ENCODE assay signal across 12 cellular contexts in genomic region chr11:61417670-61418069, GRCh38. TPM values are rescaled to one million over a fixed set of nuclear protein-coding genes. Genes with fewer than 3 reads are reported as not detected.
DNase-seq lines count a peak whose midpoint lies in the region; ATAC-seq and TF ChIP-seq lines count a peak whose summit lies in the region.
"Had no signal": no experiment of that assay in that cellular context is flagged by ENCODE, and none has a peak within 500 bp of the region (broad histone marks: within the 10 kb centered on the region; RNA-seq: fewer than 3 reads in every experiment).

No MANE protein-coding gene starts in this region.

- H3K4me1 ChIP-seq in heart right ventricle (peaks cover 0 to 27% (median 19%) of the 10 kb centered on the region in 9 donors), sigmoid colon (no peaks in the 10 kb centered on the region)

- H3K36me3 Mint-ChIP-seq in activated CD8-positive, alpha-beta T cell treated with anti-CD3 and anti-CD28 coated beads for 36 hours (ENCODE audit: low read depth), result peaks cover 79% of the 10 kb centered on the region

- H3K27ac Mint-ChIP-seq in activated CD8-positive, alpha-beta T cell treated with anti-CD3 and anti-CD28 coated beads for 36 hours, result peak overlapping the region; percentile 74
- H3K27ac Mint-ChIP-seq: B cell had no signal

- no peak for TF ChIP-seq CTCF in activated CD8-positive, alpha-beta T cell treated with anti-CD3 and anti-CD28 coated beads for 36 hours (IDR thresholded peaks at IDR 0.05)
- TF ChIP-seq CTCF in heart right ventricle (IDR thresholded peaks at IDR 0.05), result no peak
- no peak for TF ChIP-seq CTCF in sigmoid colon (IDR thresholded peaks at IDR 0.05)

- no peaks in the 10 kb centered on the region for H3K27me3 Mint-ChIP-seq in activated CD8-positive, alpha-beta T cell treated with anti-CD3 and anti-CD28 coated beads for 36 hours
- H3K27me3 Mint-ChIP-seq: B cell had no signal

- no peaks in the 10 kb centered on the region for H3K9me3 Mint-ChIP-seq in activated CD8-positive, alpha-beta T cell treated with anti-CD3 and anti-CD28 coated beads for 36 hours

- DNase-seq in Right ventricle myocardium inferior (ENCODE audit: missing footprints) (no peak), cardiac septum (ENCODE audit: low spot score) (no peak), heart right ventricle (no peak), stromal cell of bone marrow (ENCODE audit: low read depth) (peak; percentile 37), glomerular visceral epithelial cell (ENCODE audit: extremely low spot score) (no peak), sigmoid colon (no peak)
- DNase-seq in activated CD8-positive, alpha-beta T cell treated with anti-CD3 and anti-CD28 coated beads for 36 hours, result no peak
- DNase-seq: effector CD4-positive, alpha-beta T cell; NCI-H1417 treated with DMSO at 0.1 percent for 48 hours; nucleus accumbens had no signal

- peaks cover 49% of the 10 kb centered on the region for H3K4me1 Mint-ChIP-seq in activated CD8-positive, alpha-beta T cell treated with anti-CD3 and anti-CD28 coated beads for 36 hours (ENCODE audit: low read depth)

- no peak for TF ChIP-seq POLR2A in sigmoid colon (IDR thresholded peaks at IDR 0.05)

- no peak for TF ChIP-seq EP300 in sigmoid colon (IDR thresholded peaks at IDR 0.05)

- H3K27me3 ChIP-seq in heart right ventricle, result no peaks in the 10 kb centered on the region
- no peaks in the 10 kb centered on the region for H3K27me3 ChIP-seq in sigmoid colon

- no peak overlapping the region for H3K4me3 ChIP-seq in heart right ventricle
- H3K4me3 ChIP-seq in sigmoid colon, result no peak overlapping the region

- H3K9me3 ChIP-seq in heart right ventricle (no peaks in the 10 kb centered on the region), sigmoid colon (no peaks in the 10 kb centered on the region)

- 26 to 38% methylated on average over 2 of the region's 2 CpGs for WGBS in heart right ventricle, 2 donors
- 70 to 74% methylated on average over 2 of the region's 2 CpGs for WGBS in sigmoid colon, 2 donors

- intact Hi-C loops in Right ventricle myocardium inferior (cut with DNase I), result no loop called here
- intact Hi-C loops in cardiac septum (cut with DNase I), result no loop called here
- intact Hi-C loops in activated CD8-positive, alpha-beta T cell treated with anti-CD3 and anti-CD28 coated beads for 36 hours (cut with micrococcal nuclease), result no loop called here
- intact Hi-C loops in heart right ventricle (cut with DNase I), result no loop called here
- intact Hi-C loops in sigmoid colon (cut with DNase I), result no loop called here

- H3K36me3 ChIP-seq in heart right ventricle, result peaks cover 5 to 100% (median 85%) of the 10 kb centered on the region in 9 donors
- peaks cover 44 to 100% (median 77%) of the 10 kb centered on the region in 4 donors for H3K36me3 ChIP-seq in sigmoid colon

- CTCF ChIA-PET in activated CD8-positive, alpha-beta T cell treated with anti-CD3 and anti-CD28 coated beads for 36 hours (lab: Charles Lee), result interaction anchor here (1.2 to 3.3 kb wide), 5 partner anchors 11 to 82 kb away, joined by 3 to 14 read pairs (median 4); no protein-coding TSS in a partner anchor

- ATAC-seq in Right ventricle myocardium inferior (peak; percentile 40), heart right ventricle (peak in 6 of 8 donors; percentile 9 to 77 (median 54)), GM21723 (IDR thresholded peaks at IDR 0.05; ENCODE audit: unreplicated experiment) (no peak)
- no peak for ATAC-seq in activated CD8-positive, alpha-beta T cell treated with anti-CD3 and anti-CD28 coated beads for 36 hours

- H3K4me3 Mint-ChIP-seq in activated CD8-positive, alpha-beta T cell treated with anti-CD3 and anti-CD28 coated beads for 36 hours, result no peak overlapping the region
- H3K4me3 Mint-ChIP-seq: B cell had no signal

- H3K27ac ChIP-seq in heart right ventricle, result peak overlapping the region in 5 of 10 donors; percentile 4 to 76 (median 17)
- H3K27ac ChIP-seq in sigmoid colon, result no peak overlapping the region

- POLR2A ChIA-PET in activated CD8-positive, alpha-beta T cell treated with anti-CD3 and anti-CD28 coated beads for 36 hours (lab: Charles Lee), result interaction anchor here (1.2 to 2.7 kb wide), 4 partner anchors 11 to 91 kb away, joined by 4 to 12 read pairs (median 8); partner anchors contain the start of genes CPSF7, CYB561A3, SDHAF2 and TMEM138

RNA-seq across cellular contexts. Expression of gene CPSF7, which starts 12.1 kb away (rescaled TPM):
- total RNA-seq in Right ventricle myocardium inferior (36.5 TPM), cardiac septum (40.1 TPM), heart right ventricle (10 to 100 TPM; 37.7 to 51.8 (median 43.3) TPM), sigmoid colon (10 to 100 TPM; 38.2 to 45.4 (median 42.0) TPM)
- total RNA-seq in activated CD8-positive, alpha-beta T cell treated with anti-CD3 and anti-CD28 coated beads for 36 hours, result 100 to 1,000 TPM in 1 of 2 experiments, 10 to 100 TPM in 1; 98.5 to 105 TPM
- polyA plus RNA-seq in heart right ventricle (10 to 100 TPM; 22.3 to 43.8 TPM), sigmoid colon (10 to 100 TPM; 18.0 to 48.4 (median 19.0) TPM)

RNA-seq across cellular contexts. Expression of gene SDHAF2, which starts 12.3 kb away (rescaled TPM):
- 36.8 TPM for total RNA-seq in Right ventricle myocardium inferior
- 27.9 TPM for total RNA-seq in cardiac septum
- total RNA-seq in activated CD8-positive, alpha-beta T cell treated with anti-CD3 and anti-CD28 coated beads for 36 hours, result 10 to 100 TPM; 33.6 to 35.3 TPM
- 10 to 100 TPM; 24.4 to 39.9 (median 32.7) TPM for total RNA-seq in heart right ventricle
- 10 to 100 TPM; 43.4 to 56.1 TPM for polyA plus RNA-seq in heart right ventricle
- total RNA-seq in sigmoid colon, result 10 to 100 TPM; 27.3 to 97.3 (median 61.2) TPM
- 10 to 100 TPM; 45.7 to 62.5 (median 61.7) TPM for polyA plus RNA-seq in sigmoid colon

RNA-seq across cellular contexts. Expression of gene TMEM216, which starts 25.3 kb away (rescaled TPM):
- total RNA-seq in Right ventricle myocardium inferior (4.6 TPM), cardiac septum (6.3 TPM), heart right ventricle (1 to 10 TPM; 2.9 to 6.8 (median 4.1) TPM), sigmoid colon (10 to 100 TPM in 3 of 4 donors, 1 to 10 TPM in 1; 6.9 to 17.6 (median 12.0) TPM)
- 1 to 10 TPM; 8.6 to 9.3 TPM for total RNA-seq in activated CD8-positive, alpha-beta T cell treated with anti-CD3 and anti-CD28 coated beads for 36 hours
- polyA plus RNA-seq in heart right ventricle (1 to 10 TPM; 6.3 to 8.3 TPM), sigmoid colon (10 to 100 TPM; 12.5 to 14.4 (median 14.1) TPM)

RNA-seq across cellular contexts. Expression of gene TMEM138, which starts 55.5 kb away (rescaled TPM):
- total RNA-seq in Right ventricle myocardium inferior (18.0 TPM), cardiac septum (17.9 TPM), heart right ventricle (10 to 100 TPM; 14.4 to 25.9 (median 17.6) TPM), sigmoid colon (10 to 100 TPM; 13.5 to 33.8 (median 21.0) TPM)
- total RNA-seq in activated CD8-positive, alpha-beta T cell treated with anti-CD3 and anti-CD28 coated beads for 36 hours, result 10 to 100 TPM; 38.6 to 47.0 TPM
- polyA plus RNA-seq in heart right ventricle (10 to 100 TPM; 28.0 to 35.3 TPM), sigmoid colon (10 to 100 TPM; 12.6 to 39.9 (median 19.4) TPM)

RNA-seq across cellular contexts. Expression of gene CYB561A3, which starts 56.0 kb away (rescaled TPM):
- total RNA-seq in Right ventricle myocardium inferior (14.6 TPM), cardiac septum (11.2 TPM), heart right ventricle (10 to 100 TPM in 5 of 10 donors, 1 to 10 TPM in 5; 6.0 to 18.6 (median 9.7) TPM), sigmoid colon (10 to 100 TPM; 17.3 to 39.6 (median 30.5) TPM)
- total RNA-seq in activated CD8-positive, alpha-beta T cell treated with anti-CD3 and anti-CD28 coated beads for 36 hours, result 10 to 100 TPM; 32.4 to 33.5 TPM
- polyA plus RNA-seq in heart right ventricle (10 to 100 TPM; 10.5 to 11.8 TPM), sigmoid colon (10 to 100 TPM; 35.1 to 66.2 (median 39.6) TPM)

Comparison
In these comparisons a context has a peak if more than half of its experiments do, and no peak if none do; other contexts are left out.
1. ATAC-seq: peak in Right ventricle myocardium inferior (single experiment) and heart right ventricle (6 of 8); none in activated CD8-positive, alpha-beta T cell treated with anti-CD3 and anti-CD28 coated beads for 36 hours (single experiment) and GM21723 (single experiment).